In the genomic region with DNA sequence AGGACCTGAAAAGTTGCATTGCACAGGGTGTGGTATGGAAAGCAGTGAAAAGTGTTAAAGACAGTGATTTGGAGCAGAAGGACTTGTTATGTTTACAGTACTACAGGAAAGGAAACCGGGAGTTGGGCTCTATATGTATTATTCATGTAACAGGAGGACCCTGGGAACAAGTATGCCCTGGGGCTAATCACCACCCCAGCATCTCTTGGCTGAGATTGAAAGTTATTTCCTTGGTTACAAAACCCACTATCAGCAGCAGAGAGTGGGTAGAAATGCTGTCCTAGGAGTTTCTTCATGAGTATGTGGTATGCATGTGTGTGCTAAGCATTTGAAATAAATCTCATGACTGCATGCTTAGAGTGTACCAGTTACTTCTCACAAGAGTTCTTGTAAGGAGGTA, we compare ENCODE assay signal across 29 cellular contexts. TPM values are rescaled to one million over a fixed set of nuclear protein-coding genes. Genes with fewer than 3 reads are reported as not detected.
"Had no signal": no experiment of that assay in that cellular context is flagged by ENCODE, and none has a peak within 500 bp of the region (broad histone marks: within the 10 kb centered on the region; RNA-seq: fewer than 3 reads in every experiment).

No MANE protein-coding gene starts in this region.

- H3K9me3 Mint-ChIP-seq: stimulated activated naive B cell treated with anti-CD40 and anti-IgM and Interleukin-4, amounts not matched to agents 10 μg/mL and 1 μg/mL and 100 μg/mL, for 72 hours had no signal

- H3K4me1 Mint-ChIP-seq: activated naive CD4-positive, alpha-beta T cell treated with anti-CD3 and anti-CD28 coated beads, Interleukin-2, amount 10 ng/mL, durations not matched to agents 7 days and 5 days; activated naive CD8-positive, alpha-beta T cell treated with anti-CD3 and anti-CD28 coated beads, Interleukin-2, amount 10 ng/mL, durations not matched to agents 7 days and 5 days; naive thymus-derived CD4-positive, alpha-beta T cell; stimulated activated naive B cell treated with anti-CD40 and anti-IgM and Interleukin-4, amounts not matched to agents 10 μg/mL and 1 μg/mL and 100 μg/mL, for 72 hours had no signal

- DNase-seq: activated CD4-positive, alpha-beta T cell treated with anti-CD3 and anti-CD28 coated beads for 48 hours; activated CD4-positive, alpha-beta T cell treated with anti-CD3 and anti-CD28 coated beads, Interleukin-2, amount 50 U/mL, for 48 hours; activated CD8-positive, alpha-beta memory T cell treated with anti-CD3 and anti-CD28 coated beads for 24 hours; activated effector memory CD4-positive, alpha-beta T cell treated with anti-CD3 and anti-CD28 coated beads, Interleukin-2, amount 50 U/mL, for 16 hours; activated naive CD4-positive, alpha-beta T cell treated with anti-CD3 and anti-CD28 coated beads, Interleukin-2, amount 10 ng/mL, durations not matched to agents 7 days and 5 days; activated naive CD8-positive, alpha-beta T cell treated with anti-CD3 and anti-CD28 coated beads, Interleukin-2, amount 10 ng/mL, durations not matched to agents 7 days and 5 days; activated T-cell treated with anti-CD3 and anti-CD28 coated beads, Interleukin-2, amount 50 U/mL, for 1 hour; amniotic stem cell; central memory CD4-positive, alpha-beta T cell; effector CD4-positive, alpha-beta T cell; gastrocnemius medialis; left cardiac atrium; mammary epithelial cell; midbrain; naive thymus-derived CD4-positive, alpha-beta T cell; pancreas; psoas muscle; stimulated activated CD4-positive, alpha-beta T cell treated with anti-CD3 and anti-CD28 coated beads, Interleukin-15, amount 100 ng/mL, for 24 hours; stimulated activated CD4-positive, alpha-beta T cell treated with anti-CD3 and anti-CD28 coated beads, Interleukin-2, amount 100 ng/mL, for 24 hours; stimulated activated naive B cell treated with anti-CD40 and anti-IgM and Interleukin-4, amounts not matched to agents 10 μg/mL and 1 μg/mL and 100 μg/mL, for 72 hours; stomach; T-helper 9 cell; thyroid gland; upper lobe of left lung; WERI-Rb-1 had no signal

- H3K27me3 Mint-ChIP-seq: activated naive CD4-positive, alpha-beta T cell treated with anti-CD3 and anti-CD28 coated beads, Interleukin-2, amount 10 ng/mL, durations not matched to agents 7 days and 5 days; activated naive CD8-positive, alpha-beta T cell treated with anti-CD3 and anti-CD28 coated beads, Interleukin-2, amount 10 ng/mL, durations not matched to agents 7 days and 5 days; dendritic cell treated with granulocyte-macrophage colony-stimulating factor and Interleukin-4, amounts not matched to agents 40 ng/mL and 50 ng/mL, for 4 days had no signal

- ATAC-seq: activated CD4-positive, CD25-positive, alpha-beta regulatory T cell treated with anti-CD3 and anti-CD28 coated beads, Interleukin-2, amount 50 U/mL, for 24 hours; gastrocnemius medialis; left cardiac atrium; naive thymus-derived CD4-positive, alpha-beta T cell; pancreas; psoas muscle; stimulated activated naive B cell treated with anti-CD40 and anti-IgM and Interleukin-4, amounts not matched to agents 10 μg/mL and 1 μg/mL and 100 μg/mL, for 72 hours had no signal

- H3K4me3 Mint-ChIP-seq: activated naive CD4-positive, alpha-beta T cell treated with anti-CD3 and anti-CD28 coated beads, Interleukin-2, amount 10 ng/mL, durations not matched to agents 7 days and 5 days; activated naive CD8-positive, alpha-beta T cell treated with anti-CD3 and anti-CD28 coated beads, Interleukin-2, amount 10 ng/mL, durations not matched to agents 7 days and 5 days; activated T-helper 1 cell treated with anti-CD3 and anti-CD28 coated beads, Interleukin-12 subunit alpha, Interleukin-12 subunit beta, Interleukin-2, Interleukin-4 antibody, amounts not matched to agents 30 ng/mL and 10 ng/mL and 1 ng/mL, durations not matched to agents 14 hours and 24 hours and 36 hours; dendritic cell treated with granulocyte-macrophage colony-stimulating factor and Interleukin-4, amounts not matched to agents 40 ng/mL and 50 ng/mL, for 4 days; naive thymus-derived CD4-positive, alpha-beta T cell; stimulated activated naive B cell treated with anti-CD40 and anti-IgM and Interleukin-4, amounts not matched to agents 10 μg/mL and 1 μg/mL and 100 μg/mL, for 72 hours; T-helper 1 cell treated with Interleukin-12 subunit alpha and Interleukin-12 subunit beta and Interleukin-4 antibody, amounts not matched to agents 30 μg/mL and 1 μg/mL, for 36 hours had no signal

- H3K36me3 Mint-ChIP-seq: activated naive CD4-positive, alpha-beta T cell treated with anti-CD3 and anti-CD28 coated beads, Interleukin-2, amount 10 ng/mL, durations not matched to agents 7 days and 5 days; activated naive CD8-positive, alpha-beta T cell treated with anti-CD3 and anti-CD28 coated beads, Interleukin-2, amount 10 ng/mL, durations not matched to agents 7 days and 5 days; naive thymus-derived CD4-positive, alpha-beta T cell; stimulated activated naive B cell treated with anti-CD40 and anti-IgM and Interleukin-4, amounts not matched to agents 10 μg/mL and 1 μg/mL and 100 μg/mL, for 72 hours had no signal

- H3K27ac Mint-ChIP-seq: activated naive CD4-positive, alpha-beta T cell treated with anti-CD3 and anti-CD28 coated beads, Interleukin-2, amount 10 ng/mL, durations not matched to agents 7 days and 5 days; activated naive CD8-positive, alpha-beta T cell treated with anti-CD3 and anti-CD28 coated beads, Interleukin-2, amount 10 ng/mL, durations not matched to agents 7 days and 5 days; activated T-helper 1 cell treated with anti-CD3 and anti-CD28 coated beads, Interleukin-12 subunit alpha, Interleukin-12 subunit beta, Interleukin-2, Interleukin-4 antibody, amounts not matched to agents 30 ng/mL and 10 ng/mL and 1 ng/mL, durations not matched to agents 14 hours and 24 hours and 36 hours; dendritic cell treated with granulocyte-macrophage colony-stimulating factor and Interleukin-4, amounts not matched to agents 40 ng/mL and 50 ng/mL, for 4 days; naive thymus-derived CD4-positive, alpha-beta T cell; stimulated activated naive B cell treated with anti-CD40 and anti-IgM and Interleukin-4, amounts not matched to agents 10 μg/mL and 1 μg/mL and 100 μg/mL, for 72 hours; T-helper 1 cell treated with Interleukin-12 subunit alpha and Interleukin-12 subunit beta and Interleukin-4 antibody, amounts not matched to agents 30 μg/mL and 1 μg/mL, for 36 hours had no signal

RNA-seq across cellular contexts. Expression of a gene that starts 46.9 kb away (rescaled TPM):
- total RNA-seq: activated naive CD8-positive, alpha-beta T cell treated with anti-CD3 and anti-CD28 coated beads, Interleukin-2, amount 10 ng/mL, durations not matched to agents 7 days and 5 days; activated T-helper 1 cell treated with anti-CD3 and anti-CD28 coated beads, Interleukin-12 subunit alpha, Interleukin-12 subunit beta, Interleukin-2, Interleukin-4 antibody, amounts not matched to agents 30 ng/mL and 10 ng/mL and 1 ng/mL, durations not matched to agents 14 hours and 24 hours and 36 hours had no signal
